In genomic region chr11:11345099-11345498, GRCh38 we compare ENCODE assay signal across 17 cellular contexts. TPM values are rescaled to one million over a fixed set of nuclear protein-coding genes. Genes with fewer than 3 reads are reported as not detected.
DNase-seq lines count a peak whose midpoint lies in the region; ATAC-seq and TF ChIP-seq lines count a peak whose summit lies in the region.
"Had no signal": no experiment of that assay in that cellular context is flagged by ENCODE, and none has a peak within 500 bp of the region (broad histone marks: within the 10 kb centered on the region; RNA-seq: fewer than 3 reads in every experiment).

No MANE protein-coding gene starts in this region.

- H3K4me3 ChIP-seq in LNCaP clone FGC (ENCODE audit: low read depth, low read length) (no peak overlapping the region), prostate gland (no peak overlapping the region)
- H3K4me3 ChIP-seq: BLaER1 treated with 17β-estradiol and CSF1 and Interleukin-3, amounts not matched to agents 10 nM and 100 nM; SJCRH30 had no signal

- H3K36me3 ChIP-seq in prostate gland: no peaks in the 10 kb centered on the region
- H3K36me3 ChIP-seq: BLaER1 treated with 17β-estradiol and CSF1 and Interleukin-3, amounts not matched to agents 10 nM and 100 nM; SJCRH30 had no signal

- TF ChIP-seq CTCF in LNCaP clone FGC (IDR thresholded peaks at IDR 0.05; ENCODE audit: control insufficient read depth, extremely low read depth, insufficient read depth) (no peak), prostate gland (IDR thresholded peaks at IDR 0.05) (no peak)

- no peaks in the 10 kb centered on the region for H3K9me3 ChIP-seq in prostate gland
- H3K9me3 ChIP-seq: BLaER1 treated with 17β-estradiol and CSF1 and Interleukin-3, amounts not matched to agents 10 nM and 100 nM; SJCRH30 had no signal

- no peaks in the 10 kb centered on the region for H3K4me1 ChIP-seq in prostate gland (replicated peaks)
- H3K4me1 ChIP-seq: BLaER1 treated with 17β-estradiol and CSF1 and Interleukin-3, amounts not matched to agents 10 nM and 100 nM had no signal

- WGBS in prostate gland: 82% methylated on average over 1 of the region's 1 CpG

- ATAC-seq in left lobe of liver (peak; percentile 83), GM18873 (IDR thresholded peaks at IDR 0.05; ENCODE audit: low FRiP score, unreplicated experiment) (no peak)

- no peaks in the 10 kb centered on the region for H3K27me3 ChIP-seq in prostate gland (replicated peaks; ENCODE audit: insufficient read depth)
- H3K27me3 ChIP-seq: BLaER1 treated with 17β-estradiol and CSF1 and Interleukin-3, amounts not matched to agents 10 nM and 100 nM; SJCRH30 had no signal

- H3K27ac ChIP-seq in prostate gland: no peak overlapping the region
- H3K27ac ChIP-seq: BLaER1 treated with 17β-estradiol and CSF1 and Interleukin-3, amounts not matched to agents 10 nM and 100 nM; KMS-11; SJCRH30 had no signal

- intact Hi-C loops in prostate gland (cut with DNase I): no loop called here

- no peak for TF ChIP-seq POLR2A in prostate gland (IDR thresholded peaks at IDR 0.05)

- DNase-seq in LNCaP clone FGC (ENCODE audit: low read depth) (peak; percentile 83), NCI-H2196 treated with DMSO at 0.1 percent for 48 hours (lab: John Stamatoyannopoulos, UW; ENCODE audit: unreplicated experiment) (peak; percentile 59), left lobe of liver (ENCODE audit: low spot score) (peak; percentile 58), prostate gland (ENCODE audit: low spot score) (peak; percentile 57), RPMI8226 (no peak), HT-29 (ENCODE audit: low spot score) (no peak)
- DNase-seq: CD8-positive, alpha-beta memory T cell; DND-41; H9; NCI-H2081 treated with DMSO at 0.1 percent for 48 hours; NCI-H2227 treated with DMSO at 0.1 percent for 48 hours; NCI-H510A treated with DMSO at 0.1 percent for 48 hours; NCI-H774; SJCRH30 had no signal

RNA-seq across cellular contexts. Expression of gene CSNK2A3, which starts 8.0 kb away (rescaled TPM):
- total RNA-seq in left lobe of liver (0.58 TPM), prostate gland (1 to 10 TPM; 1.1 to 3.0 TPM)
- 0.51 and 1.5 TPM in 2 replicates for total RNA-seq in HT-29 (2014; rRNA removed; shearing (Covaris generic))

Comparison
In these comparisons a context has a peak if more than half of its experiments do, and no peak if none do; other contexts are left out.
1. DNase-seq: peak in LNCaP clone FGC (single experiment), NCI-H2196 treated with DMSO at 0.1 percent for 48 hours (single experiment), left lobe of liver (single experiment) and prostate gland (single experiment); none in RPMI8226 (single experiment) and HT-29 (single experiment).